Comparison of ENCODE assay signal across 16 cellular contexts in genomic region chr1:234541281-234541975, GRCh38.
DNase-seq lines count a peak whose midpoint lies in the region; ATAC-seq, FAIRE-seq and TF ChIP-seq lines count a peak whose summit lies in the region.
"Had no signal": no experiment of that assay in that cellular context is flagged by ENCODE, and none has a peak within 500 bp of the region (broad histone marks: within the 10 kb centered on the region; RNA-seq: fewer than 3 reads in every experiment).

No MANE protein-coding gene starts in this region.

- peak overlapping the region; percentile 85 for H3K27ac ChIP-seq in skeletal muscle tissue (ENCODE audit: low read depth, low read length)
- H3K27ac ChIP-seq: SJCRH30 had no signal

- FAIRE-seq in RCC 7860 (lab: Jason Lieb, UNC): peak; percentile 85

- no peak for TF ChIP-seq CTCF in fibroblast of mammary gland (conservative IDR thresholded peaks at IDR 0.05; ENCODE audit: control insufficient read depth, insufficient read depth, low read depth, low read length)

- no peak overlapping the region for H3K4me3 ChIP-seq in fibroblast of mammary gland (ENCODE audit: control insufficient read depth, low read depth, low read length)
- H3K4me3 ChIP-seq in skeletal muscle tissue (ENCODE audit: low read length in 3 of 3): no peak overlapping the region
- H3K4me3 ChIP-seq: mucosa of descending colon, SJCRH30 had no signal

- DNase-seq in SIG-M5 treated with dmso at 0.1 percent for 504 hours (lab: John Stamatoyannopoulos, UW; ENCODE audit: unreplicated experiment) (peak; percentile 10), SIG-M5 (lab: John Stamatoyannopoulos, UW) (no peak), RCC 7860 (ENCODE audit: low spot score) (peak; percentile 53), fibroblast of mammary gland (ENCODE audit: low read depth) (peak; percentile 84), superior temporal gyrus (ENCODE audit: extremely low spot score) (no peak), NCI-H446 treated with DMSO at 0.1 percent for 48 hours (lab: John Stamatoyannopoulos, UW) (no peak)
- DNase-seq: 8988T; activated CD4-positive, CD25-positive, alpha-beta regulatory T cell; cortex of kidney; DMS153; mucosa of descending colon; MV-4-11; NCI-H524 treated with DMSO at 0.1 percent for 48 hours; SJCRH30 had no signal

- H3K9ac ChIP-seq in skeletal muscle tissue (ENCODE audit: low read depth in 1 of 3, low read length in 3 of 3): peak overlapping the region in 2 of 3 donors; percentile 19 to 34

- no peak for ATAC-seq in GM21390 (IDR thresholded peaks at IDR 0.05; ENCODE audit: unreplicated experiment)
- ATAC-seq: mucosa of descending colon had no signal

- H3K9me3 ChIP-seq in skeletal muscle tissue (ENCODE audit: control insufficient read depth in 3 of 3, low read length in 3 of 3): no peaks in the 10 kb centered on the region
- H3K9me3 ChIP-seq: mucosa of descending colon, SJCRH30 had no signal

- H3K4me1 ChIP-seq in skeletal muscle tissue (ENCODE audit: control insufficient read depth in 3 of 3, insufficient read depth in 3 of 3, low read length in 3 of 3): peaks cover 92 to 99% (median 97%) of the 10 kb centered on the region in 3 donors

- no peaks in the 10 kb centered on the region for H3K36me3 ChIP-seq in skeletal muscle tissue (ENCODE audit: control insufficient read depth in 3 of 3, insufficient read depth in 3 of 3, low read length in 3 of 3)
- H3K36me3 ChIP-seq: SJCRH30 had no signal

- H3K27me3 ChIP-seq in skeletal muscle tissue (ENCODE audit: control insufficient read depth in 3 of 3, insufficient read depth in 3 of 3, low read length in 3 of 3): no peaks in the 10 kb centered on the region
- H3K27me3 ChIP-seq: SJCRH30 had no signal

Comparison
In these comparisons a context has a peak if more than half of its experiments do, and no peak if none do; other contexts are left out.
1. DNase-seq: peak in SIG-M5 treated with dmso at 0.1 percent for 504 hours (single experiment), RCC 7860 (single experiment) and fibroblast of mammary gland (single experiment); none in SIG-M5 (single experiment), superior temporal gyrus (single experiment) and NCI-H446 treated with DMSO at 0.1 percent for 48 hours (single experiment).